In the genomic region with DNA sequence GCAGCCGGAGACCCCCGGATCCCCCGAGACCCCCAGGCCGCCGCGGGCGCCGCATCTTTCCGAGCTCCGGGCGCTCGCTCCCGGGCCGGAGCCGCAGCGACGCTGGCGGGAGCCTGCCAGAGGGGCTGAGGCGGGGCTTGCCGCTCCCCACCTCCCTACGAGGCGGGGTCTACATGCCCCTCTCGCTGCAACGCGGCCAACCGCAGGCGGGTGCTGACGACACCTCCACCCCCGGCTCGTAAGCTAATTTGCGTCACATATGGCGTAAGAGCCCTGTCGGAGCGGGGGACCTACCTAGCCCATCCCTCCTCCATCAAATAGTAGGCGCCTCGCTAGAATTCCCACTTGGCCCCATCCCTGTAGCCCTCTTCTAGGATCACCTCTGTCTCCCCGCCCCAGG, we compare ENCODE assay signal across 10 cellular contexts. TPM values are rescaled to one million over a fixed set of nuclear protein-coding genes. Genes with fewer than 3 reads are reported as not detected.
DNase-seq lines count a peak whose midpoint lies in the region; ATAC-seq and TF ChIP-seq lines count a peak whose summit lies in the region.
"Had no signal": no experiment of that assay in that cellular context is flagged by ENCODE, and none has a peak within 500 bp of the region (broad histone marks: within the 10 kb centered on the region; RNA-seq: fewer than 3 reads in every experiment).

A gene (minus strand): TSS at position 124 of the 400 bp plus-strand sequence. CDS start 69 bp downstream, at position 55.

- H3K4me1 Mint-ChIP-seq in immature natural killer cell: no peaks in the 10 kb centered on the region

- intact Hi-C loops in testis (cut with DNase I; ENCODE audit: low total_unique reads): no loop called here

- 2 to 5% methylated on average over 7 to 17 of the region's 37 CpGs for WGBS in testis, 2 donors

- no peaks in the 10 kb centered on the region for H3K36me3 Mint-ChIP-seq in immature natural killer cell

- DNase-seq in D341Med (ENCODE audit: low spot score) (peak; percentile 82), NCI-H146 (lab: John Stamatoyannopoulos, UW) (peak; percentile 84), left kidney (ENCODE audit: low read depth, low spot score) (peak; percentile 55), immature natural killer cell (no peak), KG1 (lab: John Stamatoyannopoulos, UW) (no peak), testis (no peak)
- DNase-seq: stimulated activated naive CD4-positive, alpha-beta T cell had no signal

- ATAC-seq in GM21528 (IDR thresholded peaks at IDR 0.05; ENCODE audit: low FRiP score, unreplicated experiment): no peak

- H3K27ac Mint-ChIP-seq in immature natural killer cell: no peak within 1 kb of the TSS

- no peaks in the 10 kb centered on the region for H3K27me3 ChIP-seq in testis

- no peaks in the 10 kb centered on the region for H3K36me3 ChIP-seq in testis (ENCODE audit: low read depth, missing control alignments)

- peaks cover 17 to 32% (median 24%) of the 10 kb centered on the region in 3 donors for H3K27me3 Mint-ChIP-seq in immature natural killer cell (ENCODE audit: low read depth in 3 of 3)

- H3K9me3 ChIP-seq in testis: no peaks in the 10 kb centered on the region

- no peak for TF ChIP-seq CTCF in testis (IDR thresholded peaks at IDR 0.05)

- no peak within 1 kb of the TSS for H3K4me3 Mint-ChIP-seq in immature natural killer cell

- H3K4me3 ChIP-seq in testis: peak within 1 kb of the TSS in 1 of 2 donors; percentile 17
- H3K4me3 ChIP-seq: SK-N-MC had no signal

- peak within 1 kb of the TSS; percentile 84 for H3K27ac ChIP-seq in angular gyrus (ENCODE audit: low read depth, low read length)
- no peak within 1 kb of the TSS for H3K27ac ChIP-seq in testis
- H3K27ac ChIP-seq: SK-N-MC had no signal

- no peak for TF ChIP-seq POLR2A in testis (IDR thresholded peaks at IDR 0.05)

- no peaks in the 10 kb centered on the region for H3K4me1 ChIP-seq in testis

- H3K9me3 Mint-ChIP-seq in immature natural killer cell: no peaks in the 10 kb centered on the region

RNA-seq across cellular contexts. Expression of the gene that starts here (rescaled TPM):
- polyA plus RNA-seq in immature natural killer cell (under 1 TPM in 1 of 3 donors, not detected in 2; 0.41 TPM), testis (ENCODE audit: insufficient read depth, low read depth, low replicate concordance) (1.7 TPM)
- 1 to 10 TPM; 3.5 to 6.0 TPM for total RNA-seq in testis

Comparison
In these comparisons a context has a peak if more than half of its experiments do, and no peak if none do; other contexts are left out.
1. DNase-seq: peak in D341Med (single experiment), NCI-H146 (single experiment) and left kidney (single experiment); none in immature natural killer cell (0 of 3), KG1 (single experiment) and testis (single experiment).